Comparison of ENCODE assay signal across 1 cellular context in the genomic region with DNA sequence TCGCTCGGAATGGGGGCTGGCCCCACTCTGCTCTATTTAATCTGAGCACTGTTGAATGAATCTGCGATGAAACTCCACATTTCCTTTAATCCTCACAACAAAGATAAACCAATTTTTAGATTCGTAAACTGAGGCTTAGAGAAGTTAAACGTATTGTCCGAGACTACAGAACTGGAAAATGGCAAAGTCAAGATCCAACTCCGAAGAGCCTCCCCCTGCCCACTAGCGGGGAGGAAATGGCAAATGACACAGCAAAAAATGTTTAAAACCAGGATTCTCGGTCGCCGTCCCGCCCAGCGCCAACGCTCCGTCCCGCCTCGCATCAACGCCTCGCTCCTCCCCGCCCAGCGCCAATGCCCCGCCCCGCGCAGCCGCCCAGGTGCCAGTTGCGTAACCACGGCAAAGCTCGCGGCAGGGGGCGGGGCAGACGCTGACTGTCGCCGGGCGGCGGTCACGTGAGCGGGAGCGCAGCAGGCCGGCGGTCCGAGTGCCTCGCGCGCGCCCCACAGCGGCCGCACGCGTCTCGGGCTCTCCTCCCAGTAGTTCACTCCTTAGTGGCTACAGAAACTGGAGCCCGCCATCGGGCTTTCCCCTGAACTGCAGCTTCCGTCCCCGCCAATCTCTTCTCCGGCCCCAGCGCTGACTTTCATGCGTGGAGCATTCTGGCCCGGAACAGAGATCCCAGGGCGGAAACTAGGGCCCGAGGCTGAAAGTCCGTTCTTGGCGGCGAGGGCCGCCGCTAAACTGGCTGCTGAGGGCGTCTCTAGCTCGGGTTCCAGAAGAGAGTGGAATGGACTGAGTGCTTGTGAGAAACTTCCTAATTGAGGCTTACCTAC.
A peak's percentile ranks its signal among the peaks of the same experiment; 100 is the strongest.
TF ChIP-seq lines count a peak whose summit lies in the region.

No MANE protein-coding gene starts in this region.

TF ChIP-seq in HepG2, 621 proteins besides CTCF, POLR2A, EP300 and RAD21 (continued from another document and continues in another):
- TF ChIP-seq, protein P1, sequence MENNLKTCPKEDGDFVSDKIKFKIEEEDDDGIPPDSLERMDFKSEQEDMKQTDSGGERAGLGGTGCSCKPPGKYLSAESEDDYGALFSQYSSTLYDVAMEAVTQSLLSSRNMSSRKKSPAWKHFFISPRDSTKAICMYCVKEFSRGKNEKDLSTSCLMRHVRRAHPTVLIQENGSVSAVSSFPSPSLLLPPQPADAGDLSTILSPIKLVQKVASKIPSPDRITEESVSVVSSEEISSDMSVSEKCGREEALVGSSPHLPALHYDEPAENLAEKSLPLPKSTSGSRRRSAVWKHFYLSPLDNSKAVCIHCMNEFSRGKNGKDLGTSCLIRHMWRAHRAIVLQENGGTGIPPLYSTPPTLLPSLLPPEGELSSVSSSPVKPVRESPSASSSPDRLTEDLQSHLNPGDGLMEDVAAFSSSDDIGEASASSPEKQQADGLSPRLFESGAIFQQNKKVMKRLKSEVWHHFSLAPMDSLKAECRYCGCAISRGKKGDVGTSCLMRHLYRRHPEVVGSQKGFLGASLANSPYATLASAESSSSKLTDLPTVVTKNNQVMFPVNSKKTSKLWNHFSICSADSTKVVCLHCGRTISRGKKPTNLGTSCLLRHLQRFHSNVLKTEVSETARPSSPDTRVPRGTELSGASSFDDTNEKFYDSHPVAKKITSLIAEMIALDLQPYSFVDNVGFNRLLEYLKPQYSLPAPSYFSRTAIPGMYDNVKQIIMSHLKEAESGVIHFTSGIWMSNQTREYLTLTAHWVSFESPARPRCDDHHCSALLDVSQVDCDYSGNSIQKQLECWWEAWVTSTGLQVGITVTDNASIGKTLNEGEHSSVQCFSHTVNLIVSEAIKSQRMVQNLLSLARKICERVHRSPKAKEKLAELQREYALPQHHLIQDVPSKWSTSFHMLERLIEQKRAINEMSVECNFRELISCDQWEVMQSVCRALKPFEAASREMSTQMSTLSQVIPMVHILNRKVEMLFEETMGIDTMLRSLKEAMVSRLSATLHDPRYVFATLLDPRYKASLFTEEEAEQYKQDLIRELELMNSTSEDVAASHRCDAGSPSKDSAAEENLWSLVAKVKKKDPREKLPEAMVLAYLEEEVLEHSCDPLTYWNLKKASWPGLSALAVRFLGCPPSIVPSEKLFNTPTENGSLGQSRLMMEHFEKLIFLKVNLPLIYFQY (CRISPR knock-in tag; IDR thresholded peaks at IDR 0.05; ENCODE audit: borderline replicate concordance) = peak; percentile 44; the same call in 1 of the 2 replicates
- TF ChIP-seq ZBTB3 (CRISPR knock-in tag; IDR thresholded peaks at IDR 0.05; ENCODE audit: borderline replicate concordance, low read depth) (peak; percentile 52; the same call in 1 of the 2 replicates), ZNF44 (CRISPR knock-in tag; IDR thresholded peaks at IDR 0.05) (no peak), HDAC2 (CRISPR knock-in tag; IDR thresholded peaks at IDR 0.05) (peak; percentile 85), GLI4 (CRISPR knock-in tag; IDR thresholded peaks at IDR 0.05; ENCODE audit: borderline replicate concordance) (0 out of 2 replicates have a peak, but pooled peaks have one; percentile 51), SMC3 (IDR thresholded peaks at IDR 0.05; ENCODE audit: low read length) (peak; percentile 33; the same call in 1 of the 2 replicates), FOXM1 (CRISPR knock-in tag; IDR thresholded peaks at IDR 0.05) (no peak), PPARG (CRISPR knock-in tag; conservative IDR thresholded peaks at IDR 0.05) (peak; percentile 62), TBP (CRISPR knock-in tag; IDR thresholded peaks at IDR 0.05) (no peak), NAIF1 (CRISPR knock-in tag; IDR thresholded peaks at IDR 0.05; ENCODE audit: borderline replicate concordance) (peak; percentile 69; the same call in 1 of the 2 replicates), RBM39 (IDR thresholded peaks at IDR 0.05; ENCODE audit: low read depth, low read length, poor library complexity, severe bottlenecking) (no peak), SALL2 (CRISPR knock-in tag; IDR thresholded peaks at IDR 0.05) (peak; percentile 92), HNF4G (IDR thresholded peaks at IDR 0.05; ENCODE audit: borderline replicate concordance, low read depth, low read length) (peak; percentile 14; the same call in 1 of the 2 replicates), HNF4G (CRISPR knock-in tag; IDR thresholded peaks at IDR 0.05; ENCODE audit: borderline replicate concordance, low read depth) (no peak), ZFP1 (CRISPR knock-in tag; IDR thresholded peaks at IDR 0.05) (no peak), ZNF674 (CRISPR knock-in tag; IDR thresholded peaks at IDR 0.05; ENCODE audit: low read depth) (no peak), SP1 (IDR thresholded peaks at IDR 0.05) (no peak), SP1 (CRISPR knock-in tag; IDR thresholded peaks at IDR 0.05) (peak; percentile 95), AGO2 (optimal IDR thresholded peaks at IDR 0.05; ENCODE audit: low read depth, low read length) (peak; percentile 81)
- TF ChIP-seq, protein P2, sequence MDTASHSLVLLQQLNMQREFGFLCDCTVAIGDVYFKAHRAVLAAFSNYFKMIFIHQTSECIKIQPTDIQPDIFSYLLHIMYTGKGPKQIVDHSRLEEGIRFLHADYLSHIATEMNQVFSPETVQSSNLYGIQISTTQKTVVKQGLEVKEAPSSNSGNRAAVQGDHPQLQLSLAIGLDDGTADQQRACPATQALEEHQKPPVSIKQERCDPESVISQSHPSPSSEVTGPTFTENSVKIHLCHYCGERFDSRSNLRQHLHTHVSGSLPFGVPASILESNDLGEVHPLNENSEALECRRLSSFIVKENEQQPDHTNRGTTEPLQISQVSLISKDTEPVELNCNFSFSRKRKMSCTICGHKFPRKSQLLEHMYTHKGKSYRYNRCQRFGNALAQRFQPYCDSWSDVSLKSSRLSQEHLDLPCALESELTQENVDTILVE (CRISPR knock-in tag; IDR thresholded peaks at IDR 0.05) = peak; percentile 92
- TF ChIP-seq, protein P3, sequence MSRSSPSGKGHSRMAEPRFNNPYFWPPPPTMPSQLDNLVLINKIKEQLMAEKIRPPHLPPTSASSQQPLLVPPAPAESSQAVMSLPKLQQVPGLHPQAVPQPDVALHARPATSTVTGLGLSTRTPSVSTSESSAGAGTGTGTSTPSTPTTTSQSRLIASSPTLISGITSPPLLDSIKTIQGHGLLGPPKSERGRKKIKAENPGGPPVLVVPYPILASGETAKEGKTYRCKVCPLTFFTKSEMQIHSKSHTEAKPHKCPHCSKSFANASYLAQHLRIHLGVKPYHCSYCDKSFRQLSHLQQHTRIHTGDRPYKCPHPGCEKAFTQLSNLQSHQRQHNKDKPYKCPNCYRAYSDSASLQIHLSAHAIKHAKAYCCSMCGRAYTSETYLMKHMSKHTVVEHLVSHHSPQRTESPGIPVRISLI (CRISPR knock-in tag; IDR thresholded peaks at IDR 0.05; ENCODE audit: borderline replicate concordance) = peak; percentile 28; the same call in 1 of the 2 replicates
- TF ChIP-seq, protein P4, sequence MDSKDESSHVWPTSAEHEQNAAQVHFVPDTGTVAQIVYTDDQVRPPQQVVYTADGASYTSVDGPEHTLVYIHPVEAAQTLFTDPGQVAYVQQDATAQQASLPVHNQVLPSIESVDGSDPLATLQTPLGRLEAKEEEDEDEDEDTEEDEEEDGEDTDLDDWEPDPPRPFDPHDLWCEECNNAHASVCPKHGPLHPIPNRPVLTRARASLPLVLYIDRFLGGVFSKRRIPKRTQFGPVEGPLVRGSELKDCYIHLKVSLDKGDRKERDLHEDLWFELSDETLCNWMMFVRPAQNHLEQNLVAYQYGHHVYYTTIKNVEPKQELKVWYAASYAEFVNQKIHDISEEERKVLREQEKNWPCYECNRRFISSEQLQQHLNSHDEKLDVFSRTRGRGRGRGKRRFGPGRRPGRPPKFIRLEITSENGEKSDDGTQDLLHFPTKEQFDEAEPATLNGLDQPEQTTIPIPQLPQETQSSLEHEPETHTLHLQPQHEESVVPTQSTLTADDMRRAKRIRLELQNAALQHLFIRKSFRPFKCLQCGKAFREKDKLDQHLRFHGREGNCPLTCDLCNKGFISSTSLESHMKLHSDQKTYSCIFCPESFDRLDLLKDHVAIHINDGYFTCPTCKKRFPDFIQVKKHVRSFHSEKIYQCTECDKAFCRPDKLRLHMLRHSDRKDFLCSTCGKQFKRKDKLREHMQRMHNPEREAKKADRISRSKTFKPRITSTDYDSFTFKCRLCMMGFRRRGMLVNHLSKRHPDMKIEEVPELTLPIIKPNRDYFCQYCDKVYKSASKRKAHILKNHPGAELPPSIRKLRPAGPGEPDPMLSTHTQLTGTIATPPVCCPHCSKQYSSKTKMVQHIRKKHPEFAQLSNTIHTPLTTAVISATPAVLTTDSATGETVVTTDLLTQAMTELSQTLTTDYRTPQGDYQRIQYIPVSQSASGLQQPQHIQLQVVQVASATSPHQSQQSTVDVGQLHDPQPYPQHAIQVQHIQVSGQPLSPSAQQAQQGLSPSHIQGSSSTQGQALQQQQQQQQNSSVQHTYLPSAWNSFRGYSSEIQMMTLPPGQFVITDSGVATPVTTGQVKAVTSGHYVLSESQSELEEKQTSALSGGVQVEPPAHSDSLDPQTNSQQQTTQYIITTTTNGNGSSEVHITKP (CRISPR knock-in tag; IDR thresholded peaks at IDR 0.05; ENCODE audit: low read depth) = 0 out of 2 replicates have a peak, but pooled peaks have one; percentile 8
- TF ChIP-seq, protein P5, sequence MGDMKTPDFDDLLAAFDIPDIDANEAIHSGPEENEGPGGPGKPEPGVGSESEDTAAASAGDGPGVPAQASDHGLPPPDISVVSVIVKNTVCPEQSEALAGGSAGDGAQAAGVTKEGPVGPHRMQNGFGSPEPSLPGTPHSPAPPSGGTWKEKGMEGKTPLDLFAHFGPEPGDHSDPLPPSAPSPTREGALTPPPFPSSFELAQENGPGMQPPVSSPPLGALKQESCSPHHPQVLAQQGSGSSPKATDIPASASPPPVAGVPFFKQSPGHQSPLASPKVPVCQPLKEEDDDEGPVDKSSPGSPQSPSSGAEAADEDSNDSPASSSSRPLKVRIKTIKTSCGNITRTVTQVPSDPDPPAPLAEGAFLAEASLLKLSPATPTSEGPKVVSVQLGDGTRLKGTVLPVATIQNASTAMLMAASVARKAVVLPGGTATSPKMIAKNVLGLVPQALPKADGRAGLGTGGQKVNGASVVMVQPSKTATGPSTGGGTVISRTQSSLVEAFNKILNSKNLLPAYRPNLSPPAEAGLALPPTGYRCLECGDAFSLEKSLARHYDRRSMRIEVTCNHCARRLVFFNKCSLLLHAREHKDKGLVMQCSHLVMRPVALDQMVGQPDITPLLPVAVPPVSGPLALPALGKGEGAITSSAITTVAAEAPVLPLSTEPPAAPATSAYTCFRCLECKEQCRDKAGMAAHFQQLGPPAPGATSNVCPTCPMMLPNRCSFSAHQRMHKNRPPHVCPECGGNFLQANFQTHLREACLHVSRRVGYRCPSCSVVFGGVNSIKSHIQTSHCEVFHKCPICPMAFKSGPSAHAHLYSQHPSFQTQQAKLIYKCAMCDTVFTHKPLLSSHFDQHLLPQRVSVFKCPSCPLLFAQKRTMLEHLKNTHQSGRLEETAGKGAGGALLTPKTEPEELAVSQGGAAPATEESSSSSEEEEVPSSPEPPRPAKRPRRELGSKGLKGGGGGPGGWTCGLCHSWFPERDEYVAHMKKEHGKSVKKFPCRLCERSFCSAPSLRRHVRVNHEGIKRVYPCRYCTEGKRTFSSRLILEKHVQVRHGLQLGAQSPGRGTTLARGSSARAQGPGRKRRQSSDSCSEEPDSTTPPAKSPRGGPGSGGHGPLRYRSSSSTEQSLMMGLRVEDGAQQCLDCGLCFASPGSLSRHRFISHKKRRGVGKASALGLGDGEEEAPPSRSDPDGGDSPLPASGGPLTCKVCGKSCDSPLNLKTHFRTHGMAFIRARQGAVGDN (CRISPR knock-in tag; IDR thresholded peaks at IDR 0.05) = peak; percentile 96
- TF ChIP-seq, protein P6, sequence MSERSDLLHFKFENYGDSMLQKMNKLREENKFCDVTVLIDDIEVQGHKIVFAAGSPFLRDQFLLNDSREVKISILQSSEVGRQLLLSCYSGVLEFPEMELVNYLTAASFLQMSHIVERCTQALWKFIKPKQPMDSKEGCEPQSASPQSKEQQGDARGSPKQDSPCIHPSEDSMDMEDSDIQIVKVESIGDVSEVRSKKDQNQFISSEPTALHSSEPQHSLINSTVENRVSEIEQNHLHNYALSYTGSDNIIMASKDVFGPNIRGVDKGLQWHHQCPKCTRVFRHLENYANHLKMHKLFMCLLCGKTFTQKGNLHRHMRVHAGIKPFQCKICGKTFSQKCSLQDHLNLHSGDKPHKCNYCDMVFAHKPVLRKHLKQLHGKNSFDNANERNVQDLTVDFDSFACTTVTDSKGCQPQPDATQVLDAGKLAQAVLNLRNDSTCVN (CRISPR knock-in tag; IDR thresholded peaks at IDR 0.05; ENCODE audit: borderline replicate concordance) = no peak
- TF ChIP-seq, protein P7, sequence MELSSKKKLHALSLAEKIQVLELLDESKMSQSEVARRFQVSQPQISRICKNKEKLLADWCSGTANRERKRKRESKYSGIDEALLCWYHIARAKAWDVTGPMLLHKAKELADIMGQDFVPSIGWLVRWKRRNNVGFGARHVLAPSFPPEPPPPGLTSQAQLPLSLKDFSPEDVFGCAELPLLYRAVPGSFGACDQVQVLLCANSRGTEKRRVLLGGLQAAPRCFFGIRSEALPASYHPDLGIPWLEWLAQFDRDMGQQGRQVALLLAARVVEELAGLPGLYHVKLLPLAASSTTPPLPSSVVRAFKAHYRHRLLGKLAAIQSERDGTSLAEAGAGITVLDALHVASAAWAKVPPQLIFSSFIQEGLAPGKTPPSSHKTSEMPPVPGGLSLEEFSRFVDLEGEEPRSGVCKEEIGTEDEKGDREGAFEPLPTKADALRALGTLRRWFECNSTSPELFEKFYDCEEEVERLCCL (CRISPR knock-in tag; IDR thresholded peaks at IDR 0.05; ENCODE audit: borderline replicate concordance) = no peak
- TF ChIP-seq, protein P8, sequence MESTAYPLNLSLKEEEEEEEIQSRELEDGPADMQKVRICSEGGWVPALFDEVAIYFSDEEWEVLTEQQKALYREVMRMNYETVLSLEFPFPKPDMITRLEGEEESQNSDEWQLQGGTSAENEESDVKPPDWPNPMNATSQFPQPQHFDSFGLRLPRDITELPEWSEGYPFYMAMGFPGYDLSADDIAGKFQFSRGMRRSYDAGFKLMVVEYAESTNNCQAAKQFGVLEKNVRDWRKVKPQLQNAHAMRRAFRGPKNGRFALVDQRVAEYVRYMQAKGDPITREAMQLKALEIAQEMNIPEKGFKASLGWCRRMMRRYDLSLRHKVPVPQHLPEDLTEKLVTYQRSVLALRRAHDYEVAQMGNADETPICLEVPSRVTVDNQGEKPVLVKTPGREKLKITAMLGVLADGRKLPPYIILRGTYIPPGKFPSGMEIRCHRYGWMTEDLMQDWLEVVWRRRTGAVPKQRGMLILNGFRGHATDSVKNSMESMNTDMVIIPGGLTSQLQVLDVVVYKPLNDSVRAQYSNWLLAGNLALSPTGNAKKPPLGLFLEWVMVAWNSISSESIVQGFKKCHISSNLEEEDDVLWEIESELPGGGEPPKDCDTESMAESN (CRISPR knock-in tag; conservative IDR thresholded peaks at IDR 0.05) = peak; percentile 94
- TF ChIP-seq, protein P9, sequence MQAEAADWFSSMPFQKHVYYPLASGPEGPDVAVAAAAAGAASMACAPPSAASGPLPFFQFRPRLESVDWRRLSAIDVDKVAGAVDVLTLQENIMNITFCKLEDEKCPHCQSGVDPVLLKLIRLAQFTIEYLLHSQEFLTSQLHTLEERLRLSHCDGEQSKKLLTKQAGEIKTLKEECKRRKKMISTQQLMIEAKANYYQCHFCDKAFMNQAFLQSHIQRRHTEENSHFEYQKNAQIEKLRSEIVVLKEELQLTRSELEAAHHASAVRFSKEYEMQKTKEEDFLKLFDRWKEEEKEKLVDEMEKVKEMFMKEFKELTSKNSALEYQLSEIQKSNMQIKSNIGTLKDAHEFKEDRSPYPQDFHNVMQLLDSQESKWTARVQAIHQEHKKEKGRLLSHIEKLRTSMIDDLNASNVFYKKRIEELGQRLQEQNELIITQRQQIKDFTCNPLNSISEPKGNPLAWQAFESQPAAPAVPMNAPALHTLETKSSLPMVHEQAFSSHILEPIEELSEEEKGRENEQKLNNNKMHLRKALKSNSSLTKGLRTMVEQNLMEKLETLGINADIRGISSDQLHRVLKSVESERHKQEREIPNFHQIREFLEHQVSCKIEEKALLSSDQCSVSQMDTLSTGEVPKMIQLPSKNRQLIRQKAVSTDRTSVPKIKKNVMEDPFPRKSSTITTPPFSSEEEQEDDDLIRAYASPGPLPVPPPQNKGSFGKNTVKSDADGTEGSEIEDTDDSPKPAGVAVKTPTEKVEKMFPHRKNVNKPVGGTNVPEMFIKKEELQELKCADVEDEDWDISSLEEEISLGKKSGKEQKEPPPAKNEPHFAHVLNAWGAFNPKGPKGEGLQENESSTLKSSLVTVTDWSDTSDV (CRISPR knock-in tag; IDR thresholded peaks at IDR 0.05) = no peak
